ENCODE assay signal across 7 cellular contexts in genomic region chr3:119098620-119099222, GRCh38. TPM values are rescaled to one million over a fixed set of nuclear protein-coding genes. Genes with fewer than 3 reads are reported as not detected.
DNase-seq lines count a peak whose midpoint lies in the region; ATAC-seq and TF ChIP-seq lines count a peak whose summit lies in the region.

No MANE protein-coding gene starts in this region.

- H3K9me3 ChIP-seq in DOHH2 (ENCODE audit: control insufficient read depth, insufficient read depth, low read length) (no peaks in the 10 kb centered on the region), HCT116 (ENCODE audit: control insufficient read depth in 1 of 2, insufficient read depth in 1 of 2, low read depth in 1 of 2, low read length in 2 of 2) (no peaks in the 10 kb centered on the region), PC-3 (ENCODE audit: low read length) (no peaks in the 10 kb centered on the region), ovary (no peaks in the 10 kb centered on the region)

- no peak for TF ChIP-seq EP300 in ovary (IDR thresholded peaks at IDR 0.05)

- peaks cover 6% of the 10 kb centered on the region; the same call in 1 of the 2 replicates for H3K27me3 ChIP-seq in DOHH2 (ENCODE audit: control insufficient read depth, low read length)
- no peaks in the 10 kb centered on the region for H3K27me3 ChIP-seq in HCT116 (ENCODE audit: insufficient read depth, low read length)
- no peaks in the 10 kb centered on the region; the same call in 1 of the 2 replicates for H3K27me3 ChIP-seq in PC-3 (ENCODE audit: low read length)
- H3K27me3 ChIP-seq in ovary: no peaks in the 10 kb centered on the region

- TF ChIP-seq RAD21 in HCT116 (IDR thresholded peaks at IDR 0.05; ENCODE audit: low read depth): peak; percentile 83

- no peaks in the 10 kb centered on the region for H3K4me1 ChIP-seq in DOHH2 (ENCODE audit: control insufficient read depth, low read length)
- no peaks in the 10 kb centered on the region for H3K4me1 ChIP-seq in HCT116 (ENCODE audit: control insufficient read depth in 1 of 2, insufficient read depth in 2 of 2, low read length in 2 of 2)
- no peaks in the 10 kb centered on the region for H3K4me1 ChIP-seq in PC-3 (ENCODE audit: insufficient read depth, low read length)
- no peaks in the 10 kb centered on the region for H3K4me1 ChIP-seq in ovary (ENCODE audit: insufficient read depth)

- BruUV-seq in HCT116 (replicated peaks; lab: Mats Ljungman, UMichigan): no TSS peak
- BruUV-seq in PC-3 (replicated peaks; lab: Mats Ljungman, UMichigan): no TSS peak

- intact Hi-C loops in HCT116 (cut with micrococcal nuclease): loop anchor here (1.0 to 5.0 kb wide), 2 partner anchors 214 to 584 kb away; no protein-coding TSS in a partner anchor
- intact Hi-C loops in PC-3 (cut with micrococcal nuclease): loop anchor here (1.0 kb wide), 3 partner anchors 63 to 216 kb away; no protein-coding TSS in a partner anchor
- intact Hi-C loops in ovary (cut with DNase I): loop anchor here (2.0 to 10.0 kb wide), 4 partner anchors 214 to 218 kb away; no protein-coding TSS in a partner anchor

- POLR2A ChIA-PET in HCT116 (lab: Charles Lee): interaction anchor here (0.8 kb wide), 1 partner anchor 213 kb away, joined by 3 read pairs; no protein-coding TSS in a partner anchor
- POLR2A ChIA-PET in PC-3 (lab: Charles Lee; ENCODE audit: unreplicated experiment): no interaction called here

- ATAC-seq in HCT116: peak; percentile 58
- ATAC-seq in PC-3: peak; percentile 55
- ATAC-seq in GM21515 (IDR thresholded peaks at IDR 0.05; ENCODE audit: unreplicated experiment): no peak

- no peaks in the 10 kb centered on the region for H3F3A ChIP-seq in DOHH2 (ENCODE audit: control insufficient read depth, insufficient read depth)
- H3F3A ChIP-seq in PC-3 (ENCODE audit: low read length, unreplicated experiment): no peaks in the 10 kb centered on the region

- H2AFZ ChIP-seq in HCT116 (ENCODE audit: low read depth, low read length, poor library complexity, severe bottlenecking) (no peak overlapping the region), PC-3 (ENCODE audit: low read length) (no peak overlapping the region)

- WGBS in ovary, 3 donors: 27 to 29% (median 28%) methylated on average over 3 of the region's 3 CpGs

- no peak overlapping the region for H3K27ac ChIP-seq in DOHH2 (ENCODE audit: low read depth, low read length)
- no peak overlapping the region for H3K27ac ChIP-seq in HCT116 (ENCODE audit: low read depth, low read length)
- no peak overlapping the region for H3K27ac ChIP-seq in PC-3 (ENCODE audit: low read length)
- H3K27ac ChIP-seq in ovary: no peak overlapping the region

- H3K79me2 ChIP-seq in DOHH2 (ENCODE audit: control insufficient read depth, low read length) (no peaks in the 10 kb centered on the region), HCT116 (ENCODE audit: insufficient read depth, low read length) (no peaks in the 10 kb centered on the region), PC-3 (ENCODE audit: low read length) (no peaks in the 10 kb centered on the region)

- H4K20me1 ChIP-seq in DOHH2 (ENCODE audit: control insufficient read depth, insufficient read depth, low read depth, low read length): no peaks in the 10 kb centered on the region
- H4K20me1 ChIP-seq in HCT116 (ENCODE audit: insufficient read depth): no peaks in the 10 kb centered on the region
- no peaks in the 10 kb centered on the region for H4K20me1 ChIP-seq in PC-3 (ENCODE audit: low read length)

- TF ChIP-seq POLR2A in HCT116 (IDR thresholded peaks at IDR 0.05; ENCODE audit: borderline replicate concordance, extremely low read depth, insufficient read depth, insufficient read length) (no peak), ovary (IDR thresholded peaks at IDR 0.05) (no peak)

- CTCF ChIA-PET in HCT116 (lab: Charles Lee): interaction anchor here (0.9 to 12.6 kb wide), 6 partner anchors 45 to 582 kb away, joined by 3 to 268 read pairs (median 4); partner anchors contain the start of gene B4GALT4
- CTCF ChIA-PET in PC-3 (lab: Charles Lee): interaction anchor here (0.7 to 2.7 kb wide), 5 partner anchors 50 to 216 kb away, joined by 3 to 28 read pairs (median 7); partner anchors contain the start of gene IGSF11

- H3K4me3 ChIP-seq in DOHH2 (ENCODE audit: low read length) (no peak overlapping the region), HCT116 (replicated peaks in 1 of 2; ENCODE audit: low read depth in 1 of 2, low read length in 2 of 2) (no peak overlapping the region), PC-3 (ENCODE audit: low read length) (no peak overlapping the region), ovary (no peak overlapping the region)

- H3K9ac ChIP-seq in HCT116 (ENCODE audit: low read length) (no peak overlapping the region), PC-3 (ENCODE audit: low read length) (no peak overlapping the region)

- RAD21 ChIA-PET in HCT116 (lab: Charles Lee; ENCODE audit: low non-redundant PET in 1 of 2, low total read pairs in 2 of 2, uncharacterized antibody in 2 of 2, unreplicated experiment in 2 of 2): interaction anchor here (0.8 to 1.4 kb wide), 2 partner anchors 143 to 214 kb away, joined by 3 to 14 read pairs; no protein-coding TSS in a partner anchor

- DNase-seq in HCT116 (ENCODE audit: low read depth, low spot score) (peak; percentile 13), PC-3 (peak; percentile 81), epidermal melanocyte (ENCODE audit: insufficient read length, low spot score) (peak; percentile 29), ovary (no peak)
- DNase-seq in activated T-cell treated with anti-CD3 and anti-CD28 coated beads, Interleukin-2, amount 50 U/mL, for 1 hour: no peak

- no peaks in the 10 kb centered on the region for H3K9me2 ChIP-seq in DOHH2 (replicated peaks; ENCODE audit: control insufficient read depth, low read length)
- H3K9me2 ChIP-seq in HCT116 (ENCODE audit: insufficient read depth): no peaks in the 10 kb centered on the region
- H3K9me2 ChIP-seq in PC-3 (replicated peaks; ENCODE audit: low read length): no peaks in the 10 kb centered on the region

- H3K36me3 ChIP-seq in DOHH2 (ENCODE audit: control insufficient read depth, low read length): no peaks in the 10 kb centered on the region
- no peaks in the 10 kb centered on the region for H3K36me3 ChIP-seq in HCT116 (ENCODE audit: control insufficient read depth in 1 of 2, insufficient read depth in 2 of 2, low read length in 2 of 2)
- H3K36me3 ChIP-seq in PC-3 (ENCODE audit: low read depth, low read length): no peaks in the 10 kb centered on the region
- H3K36me3 ChIP-seq in ovary: no peaks in the 10 kb centered on the region

- H3K4me2 ChIP-seq in DOHH2 (ENCODE audit: low read length): no peak overlapping the region
- H3K4me2 ChIP-seq in HCT116 (ENCODE audit: low read length): no peak overlapping the region
- H3K4me2 ChIP-seq in PC-3 (ENCODE audit: low read length): no peak overlapping the region

- peak; percentile 75 for TF ChIP-seq CTCF in DOHH2 (IDR thresholded peaks at IDR 0.05; ENCODE audit: low read depth, low read length, poor library complexity, severe bottlenecking)
- peak; percentile 56 to 80 (median 74) for TF ChIP-seq CTCF in HCT116 (IDR thresholded peaks at IDR 0.05 in 2 of 3, conservative IDR thresholded peaks at IDR 0.05 in 1 of 3; ENCODE audit: borderline replicate concordance in 1 of 3, insufficient read depth in 1 of 3, low read depth in 2 of 3, low read length in 2 of 3)
- TF ChIP-seq CTCF in PC-3 (conservative IDR thresholded peaks at IDR 0.05; ENCODE audit: low read depth, low read length): peak; percentile 94
- peak; percentile 54 to 78 (median 63) for TF ChIP-seq CTCF in ovary (IDR thresholded peaks at IDR 0.05)

TF ChIP-seq in HCT116, 20 proteins besides CTCF, POLR2A, EP300 and RAD21 (continues in another document):
- TF ChIP-seq ELF1 (IDR thresholded peaks at IDR 0.05; ENCODE audit: borderline replicate concordance, low read depth) (no peak), YY1 (IDR thresholded peaks at IDR 0.05; ENCODE audit: extremely low read depth, insufficient replicate concordance, low read depth, low read length) (no peak), ZNF274 (IDR thresholded peaks at IDR 0.05; ENCODE audit: low read depth, low read length) (no peak), SRF (IDR thresholded peaks at IDR 0.05; ENCODE audit: low read depth) (no peak), EGR1 (IDR thresholded peaks at IDR 0.05; ENCODE audit: low read depth) (no peak), TCF7L2 (IDR thresholded peaks at IDR 0.05; ENCODE audit: borderline replicate concordance, extremely low read depth, insufficient read depth, insufficient read length) (no peak), CEBPB (IDR thresholded peaks at IDR 0.05; ENCODE audit: low read depth) (no peak)
- TF ChIP-seq, protein P1, sequence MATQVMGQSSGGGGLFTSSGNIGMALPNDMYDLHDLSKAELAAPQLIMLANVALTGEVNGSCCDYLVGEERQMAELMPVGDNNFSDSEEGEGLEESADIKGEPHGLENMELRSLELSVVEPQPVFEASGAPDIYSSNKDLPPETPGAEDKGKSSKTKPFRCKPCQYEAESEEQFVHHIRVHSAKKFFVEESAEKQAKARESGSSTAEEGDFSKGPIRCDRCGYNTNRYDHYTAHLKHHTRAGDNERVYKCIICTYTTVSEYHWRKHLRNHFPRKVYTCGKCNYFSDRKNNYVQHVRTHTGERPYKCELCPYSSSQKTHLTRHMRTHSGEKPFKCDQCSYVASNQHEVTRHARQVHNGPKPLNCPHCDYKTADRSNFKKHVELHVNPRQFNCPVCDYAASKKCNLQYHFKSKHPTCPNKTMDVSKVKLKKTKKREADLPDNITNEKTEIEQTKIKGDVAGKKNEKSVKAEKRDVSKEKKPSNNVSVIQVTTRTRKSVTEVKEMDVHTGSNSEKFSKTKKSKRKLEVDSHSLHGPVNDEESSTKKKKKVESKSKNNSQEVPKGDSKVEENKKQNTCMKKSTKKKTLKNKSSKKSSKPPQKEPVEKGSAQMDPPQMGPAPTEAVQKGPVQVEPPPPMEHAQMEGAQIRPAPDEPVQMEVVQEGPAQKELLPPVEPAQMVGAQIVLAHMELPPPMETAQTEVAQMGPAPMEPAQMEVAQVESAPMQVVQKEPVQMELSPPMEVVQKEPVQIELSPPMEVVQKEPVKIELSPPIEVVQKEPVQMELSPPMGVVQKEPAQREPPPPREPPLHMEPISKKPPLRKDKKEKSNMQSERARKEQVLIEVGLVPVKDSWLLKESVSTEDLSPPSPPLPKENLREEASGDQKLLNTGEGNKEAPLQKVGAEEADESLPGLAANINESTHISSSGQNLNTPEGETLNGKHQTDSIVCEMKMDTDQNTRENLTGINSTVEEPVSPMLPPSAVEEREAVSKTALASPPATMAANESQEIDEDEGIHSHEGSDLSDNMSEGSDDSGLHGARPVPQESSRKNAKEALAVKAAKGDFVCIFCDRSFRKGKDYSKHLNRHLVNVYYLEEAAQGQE (IDR thresholded peaks at IDR 0.05; ENCODE audit: low read depth): no peak

RNA-seq across cellular contexts. Expression of gene TEX55, which starts 47.2 kb away (rescaled TPM):
- total RNA-seq in HCT116 (2021; ENCODE audit: unreplicated experiment) (not detected), PC-3 (2014; rRNA removed) (0.33 TPM in 1 of 2 replicates, not detected in the other), ovary (not detected)
- not detected in 2 replicates for polyA plus RNA-seq in HCT116 (2012)
- not detected for polyA plus RNA-seq in ovary

Comparison
In these comparisons a context has a peak if more than half of its experiments do, and no peak if none do; other contexts are left out.
1. DNase-seq: peak in HCT116 (single experiment), PC-3 (single experiment) and epidermal melanocyte (single experiment); none in ovary (0 of 5) and activated T-cell treated with anti-CD3 and anti-CD28 coated beads, Interleukin-2, amount 50 U/mL, for 1 hour (single experiment).
2. Peak in every context shown above with its lines, with median percentiles within 50 percentile points of each other: CTCF ChIP-seq.